ENCODE assay signal across 8 cellular contexts in genomic region chr5:126868961-126869451, GRCh38.
DNase-seq lines count a peak whose midpoint lies in the region; ATAC-seq and TF ChIP-seq lines count a peak whose summit lies in the region.

No MANE protein-coding gene starts in this region.

- no peaks in the 10 kb centered on the region for H3K9me3 Mint-ChIP-seq in central memory CD8-positive, alpha-beta T cell
- H3K9me3 Mint-ChIP-seq in mesothelial cell of epicardium: no peaks in the 10 kb centered on the region

- H3K27ac Mint-ChIP-seq in central memory CD8-positive, alpha-beta T cell (ENCODE audit: low read depth): no peak overlapping the region
- no peak overlapping the region for H3K27ac Mint-ChIP-seq in mesothelial cell of epicardium

- ATAC-seq in GM21526 (IDR thresholded peaks at IDR 0.05; ENCODE audit: low FRiP score, unreplicated experiment): peak; percentile 63
- peak; percentile 65 for ATAC-seq in central memory CD8-positive, alpha-beta T cell (replicated peaks; ENCODE audit: extremely low read depth, poor library complexity, severe bottlenecking)

- peaks cover 2% of the 10 kb centered on the region for H3K36me3 Mint-ChIP-seq in central memory CD8-positive, alpha-beta T cell (ENCODE audit: insufficient read depth)
- no peaks in the 10 kb centered on the region for H3K36me3 Mint-ChIP-seq in mesothelial cell of epicardium

- H3K4me1 Mint-ChIP-seq in central memory CD8-positive, alpha-beta T cell: peaks cover 11% of the 10 kb centered on the region
- peaks cover 12% of the 10 kb centered on the region for H3K4me1 Mint-ChIP-seq in mesothelial cell of epicardium

- DNase-seq in COR-L47 (lab: John Stamatoyannopoulos, UW): peak; percentile 46
- peak; percentile 28 to 50 for DNase-seq in NCI-H187 (lab: John Stamatoyannopoulos, UW)
- no peak for DNase-seq in central memory CD8-positive, alpha-beta T cell (ENCODE audit: low spot score in 2 of 2)
- peak in 1 of 2 experiments; percentile 59 for DNase-seq in mesothelial cell of epicardium (ENCODE audit: low spot score in 2 of 2, unreplicated experiment in 2 of 2)
- DNase-seq in COLO668 (lab: John Stamatoyannopoulos, UW; ENCODE audit: unreplicated experiment): no peak
- DNase-seq in NCI-H1694 treated with DMSO at 0.1 percent for 48 hours (lab: John Stamatoyannopoulos, UW): no peak
- DNase-seq in effector CD4-positive, alpha-beta T cell: no peak

- H3K4me3 Mint-ChIP-seq in central memory CD8-positive, alpha-beta T cell: peak overlapping the region; percentile 75
- peak overlapping the region; percentile 50 for H3K4me3 Mint-ChIP-seq in mesothelial cell of epicardium

- no peak for TF ChIP-seq CTCF in mesothelial cell of epicardium (IDR thresholded peaks at IDR 0.05; ENCODE audit: unreplicated experiment)

- peaks cover 10% of the 10 kb centered on the region for H3K27me3 Mint-ChIP-seq in central memory CD8-positive, alpha-beta T cell
- H3K27me3 Mint-ChIP-seq in mesothelial cell of epicardium (ENCODE audit: low read depth): peaks cover 14% of the 10 kb centered on the region

Comparison
In these comparisons a context has a peak if more than half of its experiments do, and no peak if none do; other contexts are left out.
1. DNase-seq: peak in COR-L47 (single experiment) and NCI-H187 (2 of 2); none in central memory CD8-positive, alpha-beta T cell (0 of 2), COLO668 (single experiment), NCI-H1694 treated with DMSO at 0.1 percent for 48 hours (single experiment) and effector CD4-positive, alpha-beta T cell (single experiment).